29 cellular contexts compared by ENCODE assay signal in genomic region chr1:207047529-207047928, GRCh38. TPM values are rescaled to one million over a fixed set of nuclear protein-coding genes. Genes with fewer than 3 reads are reported as not detected.
A peak's percentile ranks its signal among the peaks of the same experiment; 100 is the strongest.
DNase-seq lines count a peak whose midpoint lies in the region; ATAC-seq, FAIRE-seq and TF ChIP-seq lines count a peak whose summit lies in the region.
"Had no signal": no experiment of that assay in that cellular context is flagged by ENCODE, and none has a peak within 500 bp of the region (broad histone marks: within the 10 kb centered on the region; RNA-seq: fewer than 3 reads in every experiment).

No MANE protein-coding gene starts in this region.

- H3K4me1 ChIP-seq in NT2/D1 (ENCODE audit: insufficient read depth, insufficient read length): peaks cover 2% of the 10 kb centered on the region
- H3K4me1 ChIP-seq in GM12878 (ENCODE audit: control insufficient read depth, insufficient read depth, low read length): peaks cover 11% of the 10 kb centered on the region

- no peak for FAIRE-seq in GM12878 (lab: Jason Lieb, UNC)
- FAIRE-seq: GM12891, pancreas had no signal

- SMC1A ChIA-PET in GM12878 (lab: Charles Lee; ENCODE audit: uncharacterized antibody, unreplicated experiment): interaction anchor here (0.8 to 7.1 kb wide), 13 partner anchors 8 to 452 kb away, joined by 3 to 66 read pairs (median 4); partner anchors contain the start of gene C1orf116

- DNase-seq in Calu3 (no peak), NT2/D1 (ENCODE audit: low read depth, low spot score) (no peak), GM12878 (ENCODE audit: low read depth, low spot score) (no peak), neural crest cell (ENCODE audit: low read depth, low spot score) (no peak), mesenteric fat pad (ENCODE audit: low spot score) (no peak), head of caudate nucleus (no peak)
- DNase-seq: activated CD4-positive, alpha-beta T cell treated with anti-CD3 and anti-CD28 coated beads for 48 hours; amniotic stem cell; caudate nucleus; CD4-positive, alpha-beta memory T cell; DMS53; foreskin fibroblast; hypothalamus; islet precursor cell; lower lobe of right lung; NCI-H1092; NCI-H2081; NCI-H446 treated with DMSO at 0.1 percent for 48 hours; NK-92 treated with Interleukin-12 subunit alpha and Interleukin-12 subunit beta, amount 100 ng/mL, for 24 hours; pancreas; sigmoid colon had no signal

- H3K9ac ChIP-seq in NT2/D1 (ENCODE audit: insufficient read length, low read depth): peak overlapping the region; percentile 14
- H3K9ac ChIP-seq in GM12878 (ENCODE audit: control insufficient read depth, insufficient read depth, low read length): no peak overlapping the region

- RAD21 ChIA-PET in GM12878 (lab: Charles Lee; ENCODE audit: unreplicated experiment): interaction anchor here (0.9 to 2.3 kb wide), 6 partner anchors 28 to 451 kb away, joined by 3 to 10 read pairs (median 4); no protein-coding TSS in a partner anchor

- no peak overlapping the region for H3K27ac ChIP-seq in GM12878 (ENCODE audit: control insufficient read depth, insufficient read depth)
- H3K27ac ChIP-seq: lower lobe of right lung, pancreas, sigmoid colon, thoracic aorta had no signal

- no peaks in the 10 kb centered on the region for H4K20me1 ChIP-seq in GM12878 (ENCODE audit: control insufficient read depth, insufficient read depth)

- peaks cover 29% of the 10 kb centered on the region for H3K79me2 ChIP-seq in GM12878 (ENCODE audit: control insufficient read depth, insufficient read depth, low read length)

- 100% methylated on average over 1 of the region's 1 CpG for WGBS in GM12878 (ENCODE audit: insufficient coverage, insufficient replicate concordance, low lambda C conversion rate, missing lambda C conversion rate)

- TF ChIP-seq CTCF in Calu3 (IDR thresholded peaks at IDR 0.05; ENCODE audit: unreplicated experiment) (no peak), GM12878 (IDR thresholded peaks at IDR 0.05 in 2 of 3, conservative IDR thresholded peaks at IDR 0.05 in 1 of 3; ENCODE audit: control insufficient read depth in 2 of 3, extremely low read depth in 1 of 3, insufficient read depth in 1 of 3, low read depth in 3 of 3, low read length in 3 of 3) (no peak), neural crest cell (conservative IDR thresholded peaks at IDR 0.05) (no peak)

- CTCF ChIA-PET in Calu3 (lab: Charles Lee) (interaction anchor here (1.2 to 3.0 kb wide), 2 partner anchors 19 to 26 kb away, joined by 4 to 10 read pairs; no protein-coding TSS in a partner anchor), GM12878 (lab: Yijun Ruan, JAX) (interaction anchor here (0.6 to 9.2 kb wide), 14 partner anchors 10 to 452 kb away, joined by 3 to 131 read pairs (median 8); no protein-coding TSS in a partner anchor)

- H3K36me3 ChIP-seq in NT2/D1 (ENCODE audit: insufficient read depth, insufficient read length, low read length) (peaks cover 39% of the 10 kb centered on the region), GM12878 (ENCODE audit: control insufficient read depth in 2 of 2, insufficient read depth in 2 of 2, low read length in 1 of 2) (peaks cover 0 to 8% of the 10 kb centered on the region in 2 experiments; a peak in 2 of 4 replicates)

- peak overlapping the region; percentile 3; the same call in 1 of the 2 replicates for H3K4me2 ChIP-seq in GM12878 (ENCODE audit: control insufficient read depth, insufficient read depth)

- H3K9me3 Mint-ChIP-seq in Calu3 (ENCODE audit: low read depth, unreplicated experiment) (no peaks in the 10 kb centered on the region), neural crest cell (peaks cover under 1% of the 10 kb centered on the region)
- H3K9me3 Mint-ChIP-seq: activated T-helper 2 cell treated with anti-CD3 and anti-CD28 coated beads, Interferon-gamma antibody, Interleukin-2, Interleukin-4, amounts not matched to agents 10 μg/mL and 5 μg/mL and 100 μg/mL, durations not matched to agents 14 hours and 24 hours and 36 hours; CD4-positive, alpha-beta memory T cell; stimulated activated memory B cell treated with anti-CD40 and anti-IgM and Interleukin-4, amounts not matched to agents 10 μg/mL and 1 μg/mL and 100 μg/mL, for 72 hours had no signal

- intact Hi-C loops in Calu3 (cut with micrococcal nuclease; ENCODE audit: unreplicated experiment) (no loop called here), GM12878 (cut with micrococcal nuclease; ENCODE audit: unreplicated experiment) (no loop called here), head of caudate nucleus (cut with DNase I) (no loop called here)

- H2AFZ ChIP-seq in GM12878 (ENCODE audit: control insufficient read depth, low read depth, low read length): no peak overlapping the region

- BruUV-seq in Calu3 (replicated peaks; lab: Mats Ljungman, UMichigan): no TSS peak
- no TSS peak for BruUV-seq in GM12878 (replicated peaks; lab: Mats Ljungman, UMichigan)

- H3K4me1 Mint-ChIP-seq in Calu3 (ENCODE audit: low read depth, unreplicated experiment): peaks cover 58% of the 10 kb centered on the region
- H3K4me1 Mint-ChIP-seq in neural crest cell: peaks cover 45% of the 10 kb centered on the region

- H3K27me3 Mint-ChIP-seq in Calu3 (ENCODE audit: unreplicated experiment): no peaks in the 10 kb centered on the region
- H3K27me3 Mint-ChIP-seq in neural crest cell (ENCODE audit: low read depth): no peaks in the 10 kb centered on the region
- H3K27me3 Mint-ChIP-seq: CD4-positive, alpha-beta memory T cell; stimulated activated memory B cell treated with anti-CD40 and anti-IgM and Interleukin-4, amounts not matched to agents 10 μg/mL and 1 μg/mL and 100 μg/mL, for 72 hours had no signal

- no peak for TF ChIP-seq RAD21 in GM12878 (IDR thresholded peaks at IDR 0.05; ENCODE audit: insufficient read depth, low read depth, low read length)

- no peak for TF ChIP-seq EP300 in GM12878 (IDR thresholded peaks at IDR 0.05; ENCODE audit: borderline replicate concordance in 1 of 2, control insufficient read depth in 1 of 2, low read depth in 2 of 2, low read length in 2 of 2)

- in situ Hi-C loops in GM12878 (cut with MboI): no loop called here

- TF ChIP-seq POLR2A in GM12878 (IDR thresholded peaks at IDR 0.05; ENCODE audit: low read depth, low read length): no peak

- H3K4me3 Mint-ChIP-seq in Calu3 (ENCODE audit: low read depth, unreplicated experiment) (peak overlapping the region; percentile 97), neural crest cell (peak overlapping the region; percentile 65)
- H3K4me3 Mint-ChIP-seq: stimulated activated memory B cell treated with anti-CD40 and anti-IgM and Interleukin-4, amounts not matched to agents 10 μg/mL and 1 μg/mL and 100 μg/mL, for 72 hours had no signal

- ATAC-seq in GM12878 (no peak), HG03342 (IDR thresholded peaks at IDR 0.05; ENCODE audit: unreplicated experiment) (no peak)
- ATAC-seq: lower lobe of right lung; pancreas; stimulated activated memory B cell treated with anti-CD40 and anti-IgM and Interleukin-4, amounts not matched to agents 10 μg/mL and 1 μg/mL and 100 μg/mL, for 72 hours had no signal

- H3K4me3 ChIP-seq in NT2/D1 (ENCODE audit: insufficient read length, low read depth) (no peak overlapping the region), GM12878 (no peak overlapping the region)
- H3K4me3 ChIP-seq: lower lobe of right lung, pancreas, sigmoid colon, thoracic aorta had no signal

- H3K36me3 Mint-ChIP-seq in Calu3 (ENCODE audit: insufficient read depth, unreplicated experiment) (peaks cover 88% of the 10 kb centered on the region), neural crest cell (ENCODE audit: low read depth) (peaks cover 8% of the 10 kb centered on the region)

- H3K9me3 ChIP-seq in NT2/D1 (ENCODE audit: insufficient read depth, low read length) (no peaks in the 10 kb centered on the region), GM12878 (replicated peaks; ENCODE audit: control insufficient read depth, insufficient read depth, low read length) (no peaks in the 10 kb centered on the region; the same call in 2 of the 3 replicates)
- H3K9me3 ChIP-seq: lower lobe of right lung, pancreas, sigmoid colon, thoracic aorta had no signal

- POLR2A ChIA-PET in GM12878 (lab: Charles Lee): no interaction called here

- H3K27me3 ChIP-seq in NT2/D1 (ENCODE audit: insufficient read depth, insufficient read length) (no peaks in the 10 kb centered on the region), GM12878 (replicated peaks in 1 of 2; ENCODE audit: control insufficient read depth in 2 of 2, insufficient read depth in 2 of 2, low read length in 1 of 2) (no peaks in the 10 kb centered on the region)
- H3K27me3 ChIP-seq: pancreas, sigmoid colon had no signal

- H3K27ac Mint-ChIP-seq in Calu3 (ENCODE audit: unreplicated experiment) (peak overlapping the region; percentile 52), neural crest cell (ENCODE audit: unreplicated experiment) (no peak overlapping the region)
- H3K27ac Mint-ChIP-seq: activated T-helper 2 cell treated with anti-CD3 and anti-CD28 coated beads, Interferon-gamma antibody, Interleukin-2, Interleukin-4, amounts not matched to agents 10 μg/mL and 5 μg/mL and 100 μg/mL, durations not matched to agents 14 hours and 24 hours and 36 hours; stimulated activated memory B cell treated with anti-CD40 and anti-IgM and Interleukin-4, amounts not matched to agents 10 μg/mL and 1 μg/mL and 100 μg/mL, for 72 hours had no signal

RNA-seq across cellular contexts. Expression of gene YOD1, which starts 3.5 kb away (rescaled TPM):
- total RNA-seq in Calu3 (2022) (17.7 and 22.4 TPM in 2 replicates), GM12878 (2014; rRNA removed) (7.7 and 9.5 TPM in 2 replicates), GM12878 (2014; rRNA removed; fragmentation: Illumina TruSeq; extraction: Trizol) (7.9 TPM in 2 replicates), GM12878 (2021) (6.9 and 7.1 TPM in 2 replicates), neural crest cell (15.2 and 16.6 TPM in 2 replicates), mesenteric fat pad (5.4 TPM)
- total RNA-seq in GM12878 (2013; cell fraction: nucleolus; rRNA removed): 12.7 and 12.8 TPM in 2 replicates
- polyA plus RNA-seq in GM12878 (2011; ENCODE audit: low read depth): 2.5 TPM
- polyA plus RNA-seq in GM12878 (2011; rRNA removed) (4.4 and 5.6 TPM in 2 replicates), GM12878 (2014; fragmentation: Illumina TruSeq; extraction: Trizol) (6.6 and 7.9 TPM in 2 replicates), GM12878 (2014; fragmentation: Nextera tagmentation; extraction: Ambion mirVana) (1 to 10 TPM; 2.1 to 2.2 TPM), GM12878 (2014; rRNA removed) (3.3 and 4.0 TPM in 2 replicates), GM12878 (2016; fragmentation: Nextera tagmentation; extraction: Ambion mirVana) (1 to 10 TPM; 4.9 to 5.1 TPM)
- 1.4 and 1.9 TPM in 2 replicates for polyA plus RNA-seq in GM12878 (2011; cell fraction: cytosol; rRNA removed)
- 3.7 TPM in 2 replicates for polyA plus RNA-seq in GM12878 (2011; cell fraction: nucleus; rRNA removed)
- polyA plus RNA-seq in GM12878 (2012): 3.5 and 5.0 TPM in 2 replicates
- polyA minus RNA-seq in GM12878 (2011; rRNA and poly(A)+ RNA removed): 2.7 and 4.6 TPM in 2 replicates
- polyA minus RNA-seq in GM12878 (2011; cell fraction: cytosol; rRNA and poly(A)+ RNA removed): 1.3 and 2.2 TPM in 2 replicates
- polyA minus RNA-seq in GM12878 (2011; cell fraction: nucleus; rRNA and poly(A)+ RNA removed): 9.3 and 11.5 TPM in 2 replicates

RNA-seq across cellular contexts. Expression of gene PFKFB2, which starts 5.5 kb away (rescaled TPM):
- 52.0 and 54.4 TPM in 2 replicates for total RNA-seq in Calu3 (2022)
- total RNA-seq in GM12878 (2013; cell fraction: nucleolus; rRNA removed): 4.6 and 8.9 TPM in 2 replicates
- 1.1 and 1.2 TPM in 2 replicates for total RNA-seq in GM12878 (2014; rRNA removed)
- total RNA-seq in GM12878 (2014; rRNA removed; fragmentation: Illumina TruSeq; extraction: Trizol): 1.1 and 1.3 TPM in 2 replicates
- 0.95 and 1.9 TPM in 2 replicates for total RNA-seq in GM12878 (2021)
- polyA plus RNA-seq in GM12878 (2011; ENCODE audit: low read depth): 1.0 TPM
- 1.3 and 1.6 TPM in 2 replicates for polyA plus RNA-seq in GM12878 (2011; rRNA removed)
- 0.79 and 0.99 TPM in 2 replicates for polyA plus RNA-seq in GM12878 (2011; cell fraction: cytosol; rRNA removed)
- polyA plus RNA-seq in GM12878 (2011; cell fraction: nucleus; rRNA removed): 2.4 TPM in 2 replicates
- 1.3 and 1.4 TPM in 2 replicates for polyA plus RNA-seq in GM12878 (2012)
- polyA plus RNA-seq in GM12878 (2014; fragmentation: Illumina TruSeq; extraction: Trizol): 0.62 and 1.1 TPM in 2 replicates
- under 1 TPM; 0.40 to 0.47 TPM for polyA plus RNA-seq in GM12878 (2014; fragmentation: Nextera tagmentation; extraction: Ambion mirVana)
- polyA plus RNA-seq in GM12878 (2014; rRNA removed): 0.44 and 1.2 TPM in 2 replicates
- under 1 TPM; 0.43 to 0.63 TPM for polyA plus RNA-seq in GM12878 (2016; fragmentation: Nextera tagmentation; extraction: Ambion mirVana)
- polyA minus RNA-seq in GM12878 (2011; rRNA and poly(A)+ RNA removed): 2.1 TPM in 2 replicates
- 2.1 and 2.2 TPM in 2 replicates for polyA minus RNA-seq in GM12878 (2011; cell fraction: cytosol; rRNA and poly(A)+ RNA removed)
- 0.77 and 0.97 TPM in 2 replicates for polyA minus RNA-seq in GM12878 (2011; cell fraction: nucleus; rRNA and poly(A)+ RNA removed)
- 8.5 and 8.6 TPM in 2 replicates for total RNA-seq in neural crest cell
- total RNA-seq in mesenteric fat pad: 11.1 TPM

RNA-seq across cellular contexts. Expression of gene C1orf116, which starts 15.0 kb away (rescaled TPM):
- total RNA-seq in Calu3 (2022) (106 and 124 TPM in 2 replicates), GM12878 (2014; rRNA removed) (not detected in 2 replicates), GM12878 (2014; rRNA removed; fragmentation: Illumina TruSeq; extraction: Trizol) (not detected in 2 replicates), GM12878 (2021) (0.03 and 0.08 TPM in 2 replicates), neural crest cell (0.30 and 0.37 TPM in 2 replicates), mesenteric fat pad (0.10 TPM)
- not detected in 2 replicates for total RNA-seq in GM12878 (2013; cell fraction: nucleolus; rRNA removed)
- not detected for polyA plus RNA-seq in GM12878 (2011; ENCODE audit: low read depth)
- polyA plus RNA-seq in GM12878 (2011; rRNA removed) (0.01 TPM in 1 of 2 replicates, not detected in the other), GM12878 (2014; fragmentation: Illumina TruSeq; extraction: Trizol) (not detected in 2 replicates), GM12878 (2014; fragmentation: Nextera tagmentation; extraction: Ambion mirVana) (not detected), GM12878 (2014; rRNA removed) (not detected in 2 replicates), GM12878 (2016; fragmentation: Nextera tagmentation; extraction: Ambion mirVana) (not detected)
- polyA plus RNA-seq in GM12878 (2011; cell fraction: cytosol; rRNA removed): 0.01 TPM in 1 of 2 replicates, not detected in the other
- polyA plus RNA-seq in GM12878 (2011; cell fraction: nucleus; rRNA removed): not detected in 2 replicates
- polyA plus RNA-seq in GM12878 (2012): 0.04 TPM in 1 of 2 replicates, not detected in the other
- not detected in 2 replicates for polyA minus RNA-seq in GM12878 (2011; rRNA and poly(A)+ RNA removed)
- polyA minus RNA-seq in GM12878 (2011; cell fraction: cytosol; rRNA and poly(A)+ RNA removed): not detected in 2 replicates
- not detected in 2 replicates for polyA minus RNA-seq in GM12878 (2011; cell fraction: nucleus; rRNA and poly(A)+ RNA removed)
- total RNA-seq: activated T-helper 2 cell treated with anti-CD3 and anti-CD28 coated beads, Interferon-gamma antibody, Interleukin-2, Interleukin-4, amounts not matched to agents 10 μg/mL and 5 μg/mL and 100 μg/mL, durations not matched to agents 14 hours and 24 hours and 36 hours; dermis microvascular lymphatic vessel endothelial cell; H4 had no signal
- polyA plus RNA-seq: CD4-positive, alpha-beta memory T cell had no signal

RNA-seq across cellular contexts. Expression of gene C4BPB, which starts 41.1 kb away (rescaled TPM):
- total RNA-seq in Calu3 (2022) (7.5 and 10.2 TPM in 2 replicates), GM12878 (2014; rRNA removed) (0.11 TPM in 1 of 2 replicates, not detected in the other), GM12878 (2014; rRNA removed; fragmentation: Illumina TruSeq; extraction: Trizol) (0.31 and 0.46 TPM in 2 replicates), GM12878 (2021) (0.40 and 0.54 TPM in 2 replicates), neural crest cell (not detected in 2 replicates), mesenteric fat pad (2.6 TPM)
- total RNA-seq in GM12878 (2013; cell fraction: nucleolus; rRNA removed): 0.24 and 0.63 TPM in 2 replicates
- 0.68 TPM for polyA plus RNA-seq in GM12878 (2011; ENCODE audit: low read depth)
- polyA plus RNA-seq in GM12878 (2011; rRNA removed) (0.53 and 0.92 TPM in 2 replicates), GM12878 (2014; fragmentation: Illumina TruSeq; extraction: Trizol) (0.41 TPM in 1 of 2 replicates, not detected in the other), GM12878 (2014; fragmentation: Nextera tagmentation; extraction: Ambion mirVana) (under 1 TPM; 0.44 to 0.84 TPM), GM12878 (2014; rRNA removed) (0.19 and 1.2 TPM in 2 replicates), GM12878 (2016; fragmentation: Nextera tagmentation; extraction: Ambion mirVana) (under 1 TPM; 0.31 to 0.69 TPM)
- polyA plus RNA-seq in GM12878 (2011; cell fraction: cytosol; rRNA removed): 0.22 and 0.25 TPM in 2 replicates
- polyA plus RNA-seq in GM12878 (2011; cell fraction: nucleus; rRNA removed): 0.98 and 1.5 TPM in 2 replicates
- 0.79 and 0.87 TPM in 2 replicates for polyA plus RNA-seq in GM12878 (2012)
- polyA minus RNA-seq in GM12878 (2011; rRNA and poly(A)+ RNA removed): 0.10 and 1.2 TPM in 2 replicates
- polyA minus RNA-seq in GM12878 (2011; cell fraction: cytosol; rRNA and poly(A)+ RNA removed): 2.9 and 5.3 TPM in 2 replicates
- polyA minus RNA-seq in GM12878 (2011; cell fraction: nucleus; rRNA and poly(A)+ RNA removed): 0.29 and 0.60 TPM in 2 replicates
- total RNA-seq: H4, myocyte had no signal

RNA-seq across cellular contexts. Expression of gene C4BPA, which starts 56.5 kb away (rescaled TPM):
- 1.0 and 1.3 TPM in 2 replicates for total RNA-seq in Calu3 (2022)
- not detected in 2 replicates for total RNA-seq in GM12878 (2013; cell fraction: nucleolus; rRNA removed)
- total RNA-seq in GM12878 (2014; rRNA removed): not detected in 2 replicates
- total RNA-seq in GM12878 (2014; rRNA removed; fragmentation: Illumina TruSeq; extraction: Trizol): not detected in 2 replicates
- total RNA-seq in GM12878 (2021): 0.21 and 0.31 TPM in 2 replicates
- polyA plus RNA-seq in GM12878 (2011; ENCODE audit: low read depth): not detected
- polyA plus RNA-seq in GM12878 (2011; rRNA removed): not detected in 2 replicates
- polyA plus RNA-seq in GM12878 (2011; cell fraction: cytosol; rRNA removed): not detected in 2 replicates
- polyA plus RNA-seq in GM12878 (2011; cell fraction: nucleus; rRNA removed): not detected in 2 replicates
- polyA plus RNA-seq in GM12878 (2012): not detected in 2 replicates
- not detected in 2 replicates for polyA plus RNA-seq in GM12878 (2014; fragmentation: Illumina TruSeq; extraction: Trizol)
- not detected for polyA plus RNA-seq in GM12878 (2014; fragmentation: Nextera tagmentation; extraction: Ambion mirVana)
- polyA plus RNA-seq in GM12878 (2014; rRNA removed): not detected in 2 replicates
- polyA plus RNA-seq in GM12878 (2016; fragmentation: Nextera tagmentation; extraction: Ambion mirVana): not detected
- polyA minus RNA-seq in GM12878 (2011; rRNA and poly(A)+ RNA removed): not detected in 2 replicates
- polyA minus RNA-seq in GM12878 (2011; cell fraction: cytosol; rRNA and poly(A)+ RNA removed): not detected in 2 replicates
- not detected in 2 replicates for polyA minus RNA-seq in GM12878 (2011; cell fraction: nucleus; rRNA and poly(A)+ RNA removed)
- total RNA-seq in neural crest cell: not detected in 2 replicates
- total RNA-seq in mesenteric fat pad: not detected
- total RNA-seq: activated T-helper 2 cell treated with anti-CD3 and anti-CD28 coated beads, Interferon-gamma antibody, Interleukin-2, Interleukin-4, amounts not matched to agents 10 μg/mL and 5 μg/mL and 100 μg/mL, durations not matched to agents 14 hours and 24 hours and 36 hours; CD4-positive, alpha-beta memory T cell; dermis microvascular lymphatic vessel endothelial cell; myocyte; sigmoid colon had no signal
- polyA plus RNA-seq: CD4-positive, alpha-beta memory T cell had no signal

Comparison
In these comparisons a context has a peak if more than half of its experiments do, and no peak if none do; other contexts are left out.
1. RNA of gene C1orf116, which starts 15.0 kb away (total RNA-seq): 106 to 124 TPM in Calu3; 0.30 to 0.37 TPM in neural crest cell, 0.10 TPM in mesenteric fat pad (single experiment) and 0.03 to 0.08 TPM in GM12878; every median in the first group is over 10 times any median in the second.